Comparison of ENCODE assay signal across 8 cellular contexts in genomic region chr11:34633990-34634725, GRCh38. TPM values are rescaled to one million over a fixed set of nuclear protein-coding genes. Genes with fewer than 3 reads are reported as not detected.
DNase-seq lines count a peak whose midpoint lies in the region; ATAC-seq and TF ChIP-seq lines count a peak whose summit lies in the region.

No MANE protein-coding gene starts in this region.

- H3K4me2 ChIP-seq in OCI-LY3 (ENCODE audit: low read length): peak overlapping the region; percentile 89
- H3K4me2 ChIP-seq in hepatocyte: peak overlapping the region; percentile 25

- H3K79me2 ChIP-seq in OCI-LY3 (ENCODE audit: low read length): no peaks in the 10 kb centered on the region
- H3K79me2 ChIP-seq in hepatocyte: no peaks in the 10 kb centered on the region

- no peaks in the 10 kb centered on the region for H4K20me1 ChIP-seq in OCI-LY3 (ENCODE audit: insufficient read depth, low read length)
- no peaks in the 10 kb centered on the region for H4K20me1 ChIP-seq in hepatocyte (ENCODE audit: insufficient read depth, poor library complexity, severe bottlenecking)

- ATAC-seq in GM18867 (IDR thresholded peaks at IDR 0.05; ENCODE audit: unreplicated experiment): peak; percentile 88
- peak; percentile 93 for ATAC-seq in HG03095 (IDR thresholded peaks at IDR 0.05; ENCODE audit: unreplicated experiment)

- H3K27ac ChIP-seq in 22Rv1 (peak overlapping the region; percentile 99), OCI-LY3 (ENCODE audit: low read length) (peak overlapping the region; percentile 77), hepatocyte (peak overlapping the region; percentile 24)

- H3K9me3 ChIP-seq in OCI-LY3 (ENCODE audit: insufficient read depth, low read length) (no peaks in the 10 kb centered on the region), hepatocyte (ENCODE audit: low read depth) (no peaks in the 10 kb centered on the region)

- H3K4me1 ChIP-seq in OCI-LY3 (ENCODE audit: low read length): peaks cover 34% of the 10 kb centered on the region
- H3K4me1 ChIP-seq in hepatocyte (ENCODE audit: insufficient read depth): peaks cover 46% of the 10 kb centered on the region

- H3K36me3 ChIP-seq in OCI-LY3 (replicated peaks; ENCODE audit: low read depth, low read length) (no peaks in the 10 kb centered on the region), hepatocyte (replicated peaks; ENCODE audit: insufficient read depth, low read depth) (no peaks in the 10 kb centered on the region)

- 66% methylated on average over 5 of the region's 5 CpGs for WGBS in hepatocyte (ENCODE audit: low lambda C conversion rate, missing lambda C conversion rate)

- no peak for DNase-seq in hepatocyte (ENCODE audit: low spot score)
- no peak for DNase-seq in DMS114 treated with DMSO at 0.1 percent for 48 hours (lab: John Stamatoyannopoulos, UW; ENCODE audit: unreplicated experiment)
- no peak for DNase-seq in NCI-H187 (lab: John Stamatoyannopoulos, UW)
- no peak for DNase-seq in NCI-H1694 (lab: John Stamatoyannopoulos, UW)

- TF ChIP-seq CTCF in 22Rv1 (IDR thresholded peaks at IDR 0.05) (no peak), OCI-LY3 (IDR thresholded peaks at IDR 0.05; ENCODE audit: low read depth, low read length) (no peak), hepatocyte (IDR thresholded peaks at IDR 0.05; ENCODE audit: poor library complexity) (peak; percentile 3)

- H3K4me3 ChIP-seq in OCI-LY3 (ENCODE audit: low read length): peak overlapping the region; percentile 54
- H3K4me3 ChIP-seq in hepatocyte: no peak overlapping the region

- no peak overlapping the region for H2AFZ ChIP-seq in OCI-LY3 (ENCODE audit: low read depth, low read length)
- no peak overlapping the region for H2AFZ ChIP-seq in hepatocyte

- peak overlapping the region; percentile 40; the same call in 1 of the 2 replicates for H3K9ac ChIP-seq in OCI-LY3 (ENCODE audit: low read length)

- no peaks in the 10 kb centered on the region for H3K9me2 ChIP-seq in hepatocyte (replicated peaks; ENCODE audit: insufficient read depth)

- no peaks in the 10 kb centered on the region for H3K27me3 ChIP-seq in OCI-LY3 (ENCODE audit: low read depth, low read length)
- H3K27me3 ChIP-seq in hepatocyte: no peaks in the 10 kb centered on the region

RNA-seq across cellular contexts. Expression of gene EHF, which starts 13.3 kb away (rescaled TPM):
- 8.6 and 9.0 TPM in 2 replicates for total RNA-seq in hepatocyte
- 5.8 and 6.2 TPM in 2 replicates for polyA plus RNA-seq in hepatocyte

Comparison
In these comparisons a context has a peak if more than half of its experiments do, and no peak if none do; other contexts are left out.
1. H3K27ac ChIP-seq: peak in every context shown above with its lines; median percentile 99 in 22Rv1; 77 in OCI-LY3; 24 in hepatocyte.